In the genomic region with DNA sequence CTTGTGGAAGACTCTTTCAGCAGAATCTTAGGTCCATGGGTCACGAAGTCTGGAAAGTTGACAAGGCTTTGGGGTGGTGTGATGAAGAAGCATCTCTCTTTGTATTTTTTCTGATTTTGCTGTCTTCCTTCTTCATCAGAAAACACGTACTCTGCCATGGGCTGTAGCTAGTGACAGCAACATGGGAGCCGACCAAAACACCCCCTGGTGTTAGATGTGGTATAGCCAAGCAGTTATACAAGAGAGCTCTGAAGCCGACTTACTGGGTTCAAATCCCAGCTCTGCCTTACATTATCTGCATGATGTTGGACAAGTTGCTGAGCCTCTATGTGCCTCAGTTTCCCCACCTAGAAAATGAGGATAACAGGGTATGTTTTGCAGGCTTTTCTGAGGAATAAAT, we compare ENCODE assay signal across 1 cellular context.
TF ChIP-seq lines count a peak whose summit lies in the region.

No MANE protein-coding gene starts in this region.

TF ChIP-seq in HepG2, 621 proteins besides CTCF, POLR2A, EP300 and RAD21 (continued from another document):
- TF ChIP-seq, protein P1, sequence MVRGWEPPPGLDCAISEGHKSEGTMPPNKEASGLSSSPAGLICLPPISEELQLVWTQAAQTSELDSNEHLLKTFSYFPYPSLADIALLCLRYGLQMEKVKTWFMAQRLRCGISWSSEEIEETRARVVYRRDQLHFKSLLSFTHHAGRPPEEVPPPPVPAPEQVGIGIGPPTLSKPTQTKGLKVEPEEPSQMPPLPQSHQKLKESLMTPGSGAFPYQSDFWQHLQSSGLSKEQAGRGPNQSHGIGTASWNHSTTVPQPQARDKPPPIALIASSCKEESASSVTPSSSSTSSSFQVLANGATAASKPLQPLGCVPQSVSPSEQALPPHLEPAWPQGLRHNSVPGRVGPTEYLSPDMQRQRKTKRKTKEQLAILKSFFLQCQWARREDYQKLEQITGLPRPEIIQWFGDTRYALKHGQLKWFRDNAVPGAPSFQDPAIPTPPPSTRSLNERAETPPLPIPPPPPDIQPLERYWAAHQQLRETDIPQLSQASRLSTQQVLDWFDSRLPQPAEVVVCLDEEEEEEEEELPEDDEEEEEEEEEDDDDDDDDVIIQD (CRISPR knock-in tag; IDR thresholded peaks at IDR 0.05; ENCODE audit: low read depth), result no peak
- TF ChIP-seq HIVEP1 (CRISPR knock-in tag; IDR thresholded peaks at IDR 0.05) (no peak), ZSCAN20 (CRISPR knock-in tag; IDR thresholded peaks at IDR 0.05; ENCODE audit: borderline replicate concordance) (no peak), ZNF777 (CRISPR knock-in tag; IDR thresholded peaks at IDR 0.05) (no peak), RBFOX2 (IDR thresholded peaks at IDR 0.05; ENCODE audit: low read depth, low read length) (no peak), CHD4 (IDR thresholded peaks at IDR 0.05; ENCODE audit: borderline replicate concordance, low read length) (no peak), CBX2 (IDR thresholded peaks at IDR 0.05; ENCODE audit: low read depth, low read length) (no peak), CBX2 (CRISPR knock-in tag; IDR thresholded peaks at IDR 0.05; ENCODE audit: low read depth) (no peak), NFAT5 (CRISPR knock-in tag; IDR thresholded peaks at IDR 0.05) (no peak), ZNF160 (CRISPR knock-in tag; IDR thresholded peaks at IDR 0.05) (no peak), CENPX (CRISPR knock-in tag; IDR thresholded peaks at IDR 0.05) (no peak), MEF2D (CRISPR knock-in tag; IDR thresholded peaks at IDR 0.05) (no peak), HCFC1 (IDR thresholded peaks at IDR 0.05; ENCODE audit: low read depth, low read length) (no peak), ZFY (CRISPR knock-in tag; IDR thresholded peaks at IDR 0.05) (no peak), ZSCAN30 (CRISPR knock-in tag; IDR thresholded peaks at IDR 0.05) (no peak), PRMT3 (CRISPR knock-in tag; IDR thresholded peaks at IDR 0.05; ENCODE audit: borderline replicate concordance, low read depth) (no peak)
- TF ChIP-seq, protein P2, sequence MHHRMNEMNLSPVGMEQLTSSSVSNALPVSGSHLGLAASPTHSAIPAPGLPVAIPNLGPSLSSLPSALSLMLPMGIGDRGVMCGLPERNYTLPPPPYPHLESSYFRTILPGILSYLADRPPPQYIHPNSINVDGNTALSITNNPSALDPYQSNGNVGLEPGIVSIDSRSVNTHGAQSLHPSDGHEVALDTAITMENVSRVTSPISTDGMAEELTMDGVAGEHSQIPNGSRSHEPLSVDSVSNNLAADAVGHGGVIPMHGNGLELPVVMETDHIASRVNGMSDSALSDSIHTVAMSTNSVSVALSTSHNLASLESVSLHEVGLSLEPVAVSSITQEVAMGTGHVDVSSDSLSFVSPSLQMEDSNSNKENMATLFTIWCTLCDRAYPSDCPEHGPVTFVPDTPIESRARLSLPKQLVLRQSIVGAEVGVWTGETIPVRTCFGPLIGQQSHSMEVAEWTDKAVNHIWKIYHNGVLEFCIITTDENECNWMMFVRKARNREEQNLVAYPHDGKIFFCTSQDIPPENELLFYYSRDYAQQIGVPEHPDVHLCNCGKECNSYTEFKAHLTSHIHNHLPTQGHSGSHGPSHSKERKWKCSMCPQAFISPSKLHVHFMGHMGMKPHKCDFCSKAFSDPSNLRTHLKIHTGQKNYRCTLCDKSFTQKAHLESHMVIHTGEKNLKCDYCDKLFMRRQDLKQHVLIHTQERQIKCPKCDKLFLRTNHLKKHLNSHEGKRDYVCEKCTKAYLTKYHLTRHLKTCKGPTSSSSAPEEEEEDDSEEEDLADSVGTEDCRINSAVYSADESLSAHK (CRISPR knock-in tag; IDR thresholded peaks at IDR 0.05; ENCODE audit: borderline replicate concordance), result no peak
- TF ChIP-seq, protein P3, sequence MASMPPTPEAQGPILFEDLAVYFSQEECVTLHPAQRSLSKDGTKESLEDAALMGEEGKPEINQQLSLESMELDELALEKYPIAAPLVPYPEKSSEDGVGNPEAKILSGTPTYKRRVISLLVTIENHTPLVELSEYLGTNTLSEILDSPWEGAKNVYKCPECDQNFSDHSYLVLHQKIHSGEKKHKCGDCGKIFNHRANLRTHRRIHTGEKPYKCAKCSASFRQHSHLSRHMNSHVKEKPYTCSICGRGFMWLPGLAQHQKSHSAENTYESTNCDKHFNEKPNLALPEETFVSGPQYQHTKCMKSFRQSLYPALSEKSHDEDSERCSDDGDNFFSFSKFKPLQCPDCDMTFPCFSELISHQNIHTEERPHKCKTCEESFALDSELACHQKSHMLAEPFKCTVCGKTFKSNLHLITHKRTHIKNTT (CRISPR knock-in tag; IDR thresholded peaks at IDR 0.05), result no peak
- TF ChIP-seq, protein P4, sequence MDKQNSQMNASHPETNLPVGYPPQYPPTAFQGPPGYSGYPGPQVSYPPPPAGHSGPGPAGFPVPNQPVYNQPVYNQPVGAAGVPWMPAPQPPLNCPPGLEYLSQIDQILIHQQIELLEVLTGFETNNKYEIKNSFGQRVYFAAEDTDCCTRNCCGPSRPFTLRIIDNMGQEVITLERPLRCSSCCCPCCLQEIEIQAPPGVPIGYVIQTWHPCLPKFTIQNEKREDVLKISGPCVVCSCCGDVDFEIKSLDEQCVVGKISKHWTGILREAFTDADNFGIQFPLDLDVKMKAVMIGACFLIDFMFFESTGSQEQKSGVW (CRISPR knock-in tag; IDR thresholded peaks at IDR 0.05; ENCODE audit: borderline replicate concordance), result no peak
